13 cellular contexts compared by ENCODE assay signal in genomic region chr16:11355862-11356261, GRCh38. TPM values are rescaled to one million over a fixed set of nuclear protein-coding genes. Genes with fewer than 3 reads are reported as not detected.
DNase-seq lines count a peak whose midpoint lies in the region; ATAC-seq, FAIRE-seq and TF ChIP-seq lines count a peak whose summit lies in the region.
"Had no signal": no experiment of that assay in that cellular context is flagged by ENCODE, and none has a peak within 500 bp of the region (broad histone marks: within the 10 kb centered on the region; RNA-seq: fewer than 3 reads in every experiment).

No MANE protein-coding gene starts in this region.

- H3K9ac ChIP-seq in HepG2 (ENCODE audit: insufficient read depth, low read depth, low read length) = no peak overlapping the region
- H3K9ac ChIP-seq in mesenchymal stem cell (ENCODE audit: low read length) = no peak overlapping the region
- H3K9ac ChIP-seq: parathyroid adenoma had no signal

- H3K14ac ChIP-seq in mesenchymal stem cell (ENCODE audit: low read length in 2 of 2) = no peak overlapping the region

- H3K9me3 ChIP-seq in HepG2 (ENCODE audit: low read length) (no peaks in the 10 kb centered on the region), right lobe of liver (no peaks in the 10 kb centered on the region), mesenchymal stem cell (ENCODE audit: control insufficient read depth, low read length) (no peaks in the 10 kb centered on the region), mucosa of descending colon (no peaks in the 10 kb centered on the region)
- H3K9me3 ChIP-seq: transverse colon had no signal

- no peak overlapping the region for H3K4ac ChIP-seq in mesenchymal stem cell (ENCODE audit: low read depth in 1 of 2, low read length in 2 of 2)

- intact Hi-C loops in HepG2 (cut with micrococcal nuclease; ENCODE audit: unreplicated experiment) = loop anchor here (1.0 to 2.0 kb wide), 3 partner anchors 99 to 385 kb away; no protein-coding TSS in a partner anchor
- intact Hi-C loops in right lobe of liver (cut with DNase I) = loop anchor here (5.0 to 10.0 kb wide), 2 partner anchors 379 to 381 kb away; no protein-coding TSS in a partner anchor
- intact Hi-C loops in mucosa of descending colon (cut with DNase I, micrococcal nuclease) = loop anchor here (2.0 to 10.0 kb wide), 3 partner anchors 91 to 389 kb away; partner anchors contain the start of gene TNP2 (in 1 of the 2)

- TF ChIP-seq EP300 in HepG2 (IDR thresholded peaks at IDR 0.05; ENCODE audit: low read depth in 2 of 2, low read length in 2 of 2) (no peak), HepG2 (CRISPR knock-in tag; IDR thresholded peaks at IDR 0.05; ENCODE audit: borderline replicate concordance) (no peak)

- CTCF ChIA-PET in HepG2 (lab: Yijun Ruan, JAX; ENCODE audit: low intra/inter-chr PET ratio, low total read pairs) = interaction anchor here (1.1 to 3.8 kb wide), 6 partner anchors 16 to 392 kb away, joined by 3 to 38 read pairs (median 12); partner anchors contain the start of gene SOCS1

- POLR2A ChIA-PET in HepG2 (lab: Yijun Ruan, JAX) = interaction anchor here (0.8 to 8.5 kb wide), 6 partner anchors 15 to 385 kb away, joined by 3 to 77 read pairs (median 4); partner anchors contain the start of gene SOCS1

- no TSS peak for BruUV-seq in HepG2 (replicated peaks; lab: Mats Ljungman, UMichigan)

- H2AFZ ChIP-seq in HepG2 (ENCODE audit: low read length) = no peak overlapping the region
- no peak overlapping the region for H2AFZ ChIP-seq in mesenchymal stem cell (ENCODE audit: low read depth, low read length)

- H3K4me3 ChIP-seq in HepG2 (replicated peaks in 1 of 3; ENCODE audit: insufficient read depth in 1 of 3, low read depth in 2 of 3, low read length in 3 of 3) (no peak overlapping the region), right lobe of liver (no peak overlapping the region), mesenchymal stem cell (ENCODE audit: insufficient read depth in 1 of 2, low read depth in 1 of 2, low read length in 2 of 2) (no peak overlapping the region), mucosa of descending colon (no peak overlapping the region)
- H3K4me3 ChIP-seq: transverse colon had no signal

- peaks cover 3% of the 10 kb centered on the region for H3K79me1 ChIP-seq in mesenchymal stem cell (replicated peaks; ENCODE audit: low read length, poor library complexity, severe bottlenecking)

- no peak overlapping the region for H2BK5ac ChIP-seq in mesenchymal stem cell (ENCODE audit: low read depth, low read length, poor library complexity, severe bottlenecking)

- no peak overlapping the region for H4K8ac ChIP-seq in mesenchymal stem cell (ENCODE audit: low read length)

- peaks cover 54% of the 10 kb centered on the region for H3K4me1 Mint-ChIP-seq in T-helper 2 cell treated with Interferon-gamma antibody and Interleukin-4, amounts not matched to agents 5 μg/mL and 100 μg/mL, for 36 hours (ENCODE audit: low read depth)

- no peak overlapping the region for H2BK12ac ChIP-seq in mesenchymal stem cell (ENCODE audit: low read length in 2 of 2)

- DNase-seq in HepG2 (ENCODE audit: low spot score) (no peak), right lobe of liver (no peak), mesenchymal stem cell (no peak), mucosa of descending colon (no peak), glomerular visceral epithelial cell (ENCODE audit: extremely low spot score) (no peak), NCI-H748 treated with DMSO at 0.1 percent for 48 hours (lab: John Stamatoyannopoulos, UW) (no peak)
- no peak for DNase-seq in T-helper 2 cell treated with Interferon-gamma antibody and Interleukin-4, amounts not matched to agents 5 μg/mL and 100 μg/mL, for 36 hours (ENCODE audit: low spot score)
- DNase-seq: NCI-H2081 treated with DMSO at 0.1 percent for 48 hours; stimulated activated CD4-positive, alpha-beta T cell treated with anti-CD3 and anti-CD28 coated beads, Interleukin-12 subunit alpha, Interleukin-12 subunit beta, amount 100 ng/mL, for 4 hours; transverse colon had no signal

- H3K4me1 ChIP-seq in HepG2 (ENCODE audit: insufficient read depth, low read length) = peaks cover 53% of the 10 kb centered on the region
- no peaks in the 10 kb centered on the region for H3K4me1 ChIP-seq in right lobe of liver
- H3K4me1 ChIP-seq in mesenchymal stem cell (ENCODE audit: control insufficient read depth, insufficient read depth, low read depth, low read length) = peaks cover 30% of the 10 kb centered on the region
- H3K4me1 ChIP-seq in mucosa of descending colon (ENCODE audit: low read depth) = peaks cover 6% of the 10 kb centered on the region

- 82% methylated on average over 8 of the region's 8 CpGs for WGBS in HepG2 (ENCODE audit: low lambda C conversion rate)
- WGBS in right lobe of liver (ENCODE audit: insufficient coverage, low coverage, low lambda C conversion rate, missing lambda C conversion rate) = 78% methylated on average over 8 of the region's 8 CpGs
- WGBS in mesenchymal stem cell = 93% methylated on average over 8 of the region's 8 CpGs

- H3K36me3 ChIP-seq in HepG2 (replicated peaks in 1 of 2; ENCODE audit: control insufficient read depth in 1 of 2, insufficient read depth in 2 of 2, low read length in 2 of 2) (no peaks in the 10 kb centered on the region; a peak in 1 of 5 replicates), right lobe of liver (no peaks in the 10 kb centered on the region), mesenchymal stem cell (ENCODE audit: control insufficient read depth in 1 of 2, insufficient read depth in 2 of 2, low read depth in 1 of 2, low read length in 2 of 2) (no peaks in the 10 kb centered on the region), mucosa of descending colon (ENCODE audit: low read depth) (no peaks in the 10 kb centered on the region)
- H3K36me3 ChIP-seq: transverse colon had no signal

- no peak overlapping the region for H3K18ac ChIP-seq in mesenchymal stem cell (ENCODE audit: low read depth in 1 of 2, low read length in 2 of 2)

- H4K20me1 ChIP-seq in HepG2 (ENCODE audit: insufficient read depth, low read length) = no peaks in the 10 kb centered on the region

- H2BK15ac ChIP-seq in mesenchymal stem cell (ENCODE audit: low read depth, poor library complexity, severe bottlenecking) = peak overlapping the region; percentile 52

- H3K27ac ChIP-seq in HepG2 (ENCODE audit: extremely low read length, insufficient read depth, low read length) (no peak overlapping the region), right lobe of liver (no peak overlapping the region), mesenchymal stem cell (ENCODE audit: low read length, poor library complexity, severe bottlenecking) (no peak overlapping the region)
- H3K27ac ChIP-seq: parathyroid adenoma had no signal

- no peak overlapping the region for H3K4me2 ChIP-seq in HepG2 (ENCODE audit: low read depth, low read length)
- no peak overlapping the region for H3K4me2 ChIP-seq in mesenchymal stem cell (ENCODE audit: low read length, poor library complexity, severe bottlenecking)

- H2BK120ac ChIP-seq in mesenchymal stem cell (ENCODE audit: low read depth, low read length) = no peak overlapping the region

- in situ Hi-C loops in HepG2 (cut with HindIII; ENCODE audit: extremely low pct_ligation_motif_present, low pct_unique_long_range_greater_than_20kb) = no loop called here

- H3K27ac Mint-ChIP-seq in T-helper 2 cell treated with Interferon-gamma antibody and Interleukin-4, amounts not matched to agents 5 μg/mL and 100 μg/mL, for 36 hours = peak overlapping the region; percentile 90

- H3K36me3 Mint-ChIP-seq in T-helper 2 cell treated with Interferon-gamma antibody and Interleukin-4, amounts not matched to agents 5 μg/mL and 100 μg/mL, for 36 hours (ENCODE audit: low read depth) = peaks cover 27% of the 10 kb centered on the region
- H3K36me3 Mint-ChIP-seq: brain had no signal

- TF ChIP-seq POLR2A in HepG2 (IDR thresholded peaks at IDR 0.05; ENCODE audit: insufficient read depth in 1 of 2, low read depth in 2 of 2, low read length in 2 of 2) (no peak), right lobe of liver (IDR thresholded peaks at IDR 0.05) (no peak)

- ATAC-seq in HepG2 (no peak), right lobe of liver (no peak), mucosa of descending colon (no peak), HG02798 (IDR thresholded peaks at IDR 0.05; ENCODE audit: poor library complexity, unreplicated experiment) (no peak)

- no peak overlapping the region for H4K91ac ChIP-seq in mesenchymal stem cell (ENCODE audit: low read length)

- no peaks in the 10 kb centered on the region for H3K9me3 Mint-ChIP-seq in T-helper 2 cell treated with Interferon-gamma antibody and Interleukin-4, amounts not matched to agents 5 μg/mL and 100 μg/mL, for 36 hours
- H3K9me3 Mint-ChIP-seq: brain had no signal

- H3K23ac ChIP-seq in mesenchymal stem cell (ENCODE audit: low read length in 2 of 2) = no peak overlapping the region

- peak overlapping the region; percentile 12 for H2AK5ac ChIP-seq in mesenchymal stem cell (ENCODE audit: low read length, severe bottlenecking)

- TF ChIP-seq CTCF in HepG2 (CRISPR knock-in tag; IDR thresholded peaks at IDR 0.05) (no peak), right lobe of liver (IDR thresholded peaks at IDR 0.05) (no peak), mucosa of descending colon (IDR thresholded peaks at IDR 0.05) (no peak)

- H3K79me2 ChIP-seq in HepG2 (ENCODE audit: insufficient read depth, low read length) = peaks cover under 1% of the 10 kb centered on the region
- H3K79me2 ChIP-seq: parathyroid adenoma had no signal

- peak overlapping the region; percentile 76 for H3K4me3 Mint-ChIP-seq in T-helper 2 cell treated with Interferon-gamma antibody and Interleukin-4, amounts not matched to agents 5 μg/mL and 100 μg/mL, for 36 hours
- H3K4me3 Mint-ChIP-seq: brain had no signal

- TF ChIP-seq RAD21 in HepG2 (CRISPR knock-in tag; IDR thresholded peaks at IDR 0.05) = no peak

- no peak for FAIRE-seq in HepG2 (lab: Jason Lieb, UNC)

- no peaks in the 10 kb centered on the region for H3K27me3 Mint-ChIP-seq in T-helper 2 cell treated with Interferon-gamma antibody and Interleukin-4, amounts not matched to agents 5 μg/mL and 100 μg/mL, for 36 hours (ENCODE audit: low read depth)
- H3K27me3 Mint-ChIP-seq: brain had no signal

- H3K27me3 ChIP-seq in HepG2 (ENCODE audit: control insufficient read depth in 1 of 2, insufficient read depth in 2 of 2, low read length in 2 of 2) = no peaks in the 10 kb centered on the region
- no peaks in the 10 kb centered on the region for H3K27me3 ChIP-seq in right lobe of liver
- H3K27me3 ChIP-seq in mesenchymal stem cell (ENCODE audit: control insufficient read depth in 1 of 2, insufficient read depth in 1 of 2, low read length in 2 of 2) = no peaks in the 10 kb centered on the region
- H3K27me3 ChIP-seq: transverse colon had no signal

RNA-seq across cellular contexts. Expression of gene RMI2, which starts 10.6 kb away (rescaled TPM):
- total RNA-seq in HepG2 (2016; rRNA removed; fragmentation: Illumina TruSeq; extraction: Trizol) (55.7 and 65.3 TPM in 2 replicates), right lobe of liver (1 to 10 TPM in 3 of 6 experiments, under 1 TPM in 3; 0.37 to 2.9 (median 1.0) TPM), mucosa of descending colon (10 to 100 TPM in 1 of 3 donors, 1 to 10 TPM in 2; 2.1 to 12.1 (median 7.0) TPM)
- 8.6 and 11.0 TPM in 2 replicates for total RNA-seq in HepG2 (2016; cell fraction: cytosol; rRNA removed; fragmentation: Illumina TruSeq; extraction: Trizol; ENCODE audit: low read depth)
- 51.5 and 55.7 TPM in 2 replicates for total RNA-seq in HepG2 (2016; cell fraction: insoluble cytoplasmic fraction; rRNA removed; fragmentation: Illumina TruSeq; extraction: Trizol)
- 28.4 and 29.3 TPM in 2 replicates for total RNA-seq in HepG2 (2016; cell fraction: membrane; rRNA removed; fragmentation: Illumina TruSeq; extraction: Trizol)
- total RNA-seq in HepG2 (2016; cell fraction: nucleus; rRNA removed; fragmentation: Illumina TruSeq; extraction: Trizol) = 23.6 and 25.7 TPM in 2 replicates
- polyA plus RNA-seq in HepG2 (2011; rRNA removed) = 15.3 and 24.5 TPM in 2 replicates
- 18.8 and 22.1 TPM in 2 replicates for polyA plus RNA-seq in HepG2 (2011; cell fraction: cytosol; rRNA removed)
- 10.4 and 11.9 TPM in 2 replicates for polyA plus RNA-seq in HepG2 (2011; cell fraction: nucleus; rRNA removed)
- 19.5 and 50.3 TPM in 2 replicates for polyA plus RNA-seq in HepG2 (2012)
- 10.8 and 11.1 TPM in 2 replicates for polyA plus RNA-seq in HepG2 (2016; cell fraction: cytosol; fragmentation: Illumina TruSeq; extraction: Trizol; ENCODE audit: low read depth)
- 90.6 and 102 TPM in 2 replicates for polyA plus RNA-seq in HepG2 (2016; cell fraction: insoluble cytoplasmic fraction; fragmentation: Illumina TruSeq; extraction: Trizol; ENCODE audit: low read depth)
- polyA plus RNA-seq in HepG2 (2016; cell fraction: membrane; fragmentation: Illumina TruSeq; extraction: Trizol; ENCODE audit: low read depth) = 27.3 and 29.2 TPM in 2 replicates
- polyA plus RNA-seq in HepG2 (2016; cell fraction: nucleus; fragmentation: Illumina TruSeq; extraction: Trizol; ENCODE audit: insufficient read depth, low read depth) = 54.0 and 54.7 TPM in 2 replicates
- polyA minus RNA-seq in HepG2 (2011; rRNA and poly(A)+ RNA removed; ENCODE audit: low replicate concordance) = 9.1 and 22.0 TPM in 2 replicates
- 12.6 and 15.4 TPM in 2 replicates for polyA minus RNA-seq in HepG2 (2011; cell fraction: cytosol; rRNA and poly(A)+ RNA removed)
- 8.4 and 8.7 TPM in 2 replicates for polyA minus RNA-seq in HepG2 (2011; cell fraction: nucleus; rRNA and poly(A)+ RNA removed)
- polyA plus RNA-seq in mesenchymal stem cell (2013, experiment 1 of 2) = 4.6 TPM
- polyA plus RNA-seq in mesenchymal stem cell (2013, experiment 2 of 2) = 4.4 TPM
